ENCODE assay signal across 8 cellular contexts in genomic region chr17:44607836-44608690, GRCh38. TPM values are rescaled to one million over a fixed set of nuclear protein-coding genes. Genes with fewer than 3 reads are reported as not detected.
DNase-seq lines count a peak whose midpoint lies in the region; ATAC-seq, FAIRE-seq and TF ChIP-seq lines count a peak whose summit lies in the region.
"Had no signal": no experiment of that assay in that cellular context is flagged by ENCODE, and none has a peak within 500 bp of the region (broad histone marks: within the 10 kb centered on the region; RNA-seq: fewer than 3 reads in every experiment).

No MANE protein-coding gene starts in this region.

- H3K27me3 ChIP-seq in endothelial cell of umbilical vein (ENCODE audit: control insufficient read depth in 2 of 2, insufficient read depth in 2 of 2, low read length in 2 of 2) (no peaks in the 10 kb centered on the region), rectal smooth muscle tissue (ENCODE audit: control insufficient read depth, insufficient read depth, low read length) (no peaks in the 10 kb centered on the region), gastrocnemius medialis (peaks cover 0 to 6% (median 2%) of the 10 kb centered on the region in 3 donors)

- ATAC-seq in gastrocnemius medialis = no peak
- ATAC-seq: naive thymus-derived CD8-positive, alpha-beta T cell had no signal

- no peaks in the 10 kb centered on the region for H3K79me2 ChIP-seq in endothelial cell of umbilical vein (ENCODE audit: control insufficient read depth, insufficient read depth, low read length)

- H3K4me1 ChIP-seq in endothelial cell of umbilical vein (ENCODE audit: control insufficient read depth, extremely low read depth, insufficient read depth, low read length) (no peaks in the 10 kb centered on the region), rectal smooth muscle tissue (ENCODE audit: control insufficient read depth, insufficient read depth, low read length) (peaks cover 2% of the 10 kb centered on the region), gastrocnemius medialis (no peaks in the 10 kb centered on the region)

- intact Hi-C loops in endothelial cell of umbilical vein (cut with micrococcal nuclease) (no loop called here), gastrocnemius medialis (cut with DNase I; ENCODE audit: low total_unique reads) (no loop called here)

- H3K9me1 ChIP-seq in endothelial cell of umbilical vein (replicated peaks; ENCODE audit: control insufficient read depth, extremely low read depth, insufficient read depth, low read length) = no peaks in the 10 kb centered on the region

- dilution Hi-C loops in endothelial cell of umbilical vein (cut with MboI; ENCODE audit: extremely low pct_ligation_motif_present, low sequenced_read_pairs) = no loop called here

- TF ChIP-seq CTCF in endothelial cell of umbilical vein (IDR thresholded peaks at IDR 0.05; ENCODE audit: extremely low read depth in 1 of 2, insufficient read depth in 1 of 2, low read depth in 1 of 2, low read length in 2 of 2) (no peak), gastrocnemius medialis (IDR thresholded peaks at IDR 0.05 in 4 of 5, conservative IDR thresholded peaks at IDR 0.05 in 1 of 5) (no peak)

- no peak overlapping the region for H3K9ac ChIP-seq in endothelial cell of umbilical vein (replicated peaks; ENCODE audit: extremely low read depth, insufficient read depth, low read length)
- H3K9ac ChIP-seq in rectal smooth muscle tissue (ENCODE audit: low read length) = no peak overlapping the region

- H3K4me3 ChIP-seq in endothelial cell of umbilical vein (replicated peaks in 1 of 3; ENCODE audit: insufficient read depth in 1 of 3, low read depth in 1 of 3, low read length in 3 of 3) (no peak overlapping the region), rectal smooth muscle tissue (ENCODE audit: low read length) (no peak overlapping the region), gastrocnemius medialis (no peak overlapping the region)

- FAIRE-seq in endothelial cell of umbilical vein (lab: Jason Lieb, UNC) = no peak

- H4K20me1 ChIP-seq in endothelial cell of umbilical vein (replicated peaks; ENCODE audit: control insufficient read depth, extremely low read depth, insufficient read depth, low read length) = no peaks in the 10 kb centered on the region

- no peaks in the 10 kb centered on the region for H3K36me3 ChIP-seq in endothelial cell of umbilical vein (ENCODE audit: control insufficient read depth in 2 of 2, extremely low read depth in 1 of 2, insufficient read depth in 2 of 2, low read length in 2 of 2)
- H3K36me3 ChIP-seq in rectal smooth muscle tissue (ENCODE audit: control insufficient read depth, insufficient read depth, low read length) = no peaks in the 10 kb centered on the region
- no peaks in the 10 kb centered on the region for H3K36me3 ChIP-seq in gastrocnemius medialis

- H3K27ac ChIP-seq in endothelial cell of umbilical vein (ENCODE audit: insufficient read depth, low read depth, low read length) (no peak overlapping the region), rectal smooth muscle tissue (ENCODE audit: low read depth, low read length) (peak overlapping the region; percentile 14), gastrocnemius medialis (no peak overlapping the region)

- H3K9me3 ChIP-seq in endothelial cell of umbilical vein (replicated peaks; ENCODE audit: control insufficient read depth, insufficient read depth, low read length) = no peaks in the 10 kb centered on the region
- no peaks in the 10 kb centered on the region for H3K9me3 ChIP-seq in gastrocnemius medialis

- CTCF ChIA-PET in endothelial cell of umbilical vein (lab: Charles Lee) = interaction anchor here (0.6 to 3.4 kb wide), 5 partner anchors 12 to 74 kb away, joined by 3 to 18 read pairs (median 4); no protein-coding TSS in a partner anchor

- BruUV-seq in endothelial cell of umbilical vein (replicated peaks; lab: Mats Ljungman, UMichigan) = no TSS peak

- H3K4me2 ChIP-seq in endothelial cell of umbilical vein (ENCODE audit: insufficient read depth, low read length) = no peak overlapping the region

- no peak for TF ChIP-seq POLR2A in endothelial cell of umbilical vein (IDR thresholded peaks at IDR 0.05; ENCODE audit: low read depth, low read length)
- no peak for TF ChIP-seq POLR2A in gastrocnemius medialis (IDR thresholded peaks at IDR 0.05)

- peak; percentile 32 for DNase-seq in GM04504 (ENCODE audit: low read depth)
- DNase-seq in NCI-H345 (lab: John Stamatoyannopoulos, UW) = peak; percentile 77
- peak; percentile 39 for DNase-seq in endothelial cell of umbilical vein (ENCODE audit: low read depth, low spot score)
- DNase-seq in gastrocnemius medialis = no peak
- DNase-seq in RKO (ENCODE audit: low spot score) = no peak
- DNase-seq in stimulated activated CD4-positive, alpha-beta T cell treated with anti-CD3 and anti-CD28 coated beads, Interleukin-4, amount 100 ng/mL, for 24 hours = no peak

- POLR2A ChIA-PET in endothelial cell of umbilical vein (lab: Charles Lee) = no interaction called here

- H2AFZ ChIP-seq in endothelial cell of umbilical vein (ENCODE audit: low read depth, low read length) = no peak overlapping the region

- in situ Hi-C loops in gastrocnemius medialis (cut with MboI; ENCODE audit: low sequenced_read_pairs in 4 of 4) = no loop called here

TF ChIP-seq in endothelial cell of umbilical vein, 7 proteins besides CTCF, POLR2A, EP300 and RAD21:
- no peak for TF ChIP-seq JUN (IDR thresholded peaks at IDR 0.05; ENCODE audit: borderline replicate concordance, insufficient read depth, insufficient read length, low read depth)
- no peak for TF ChIP-seq MAX (IDR thresholded peaks at IDR 0.05; ENCODE audit: insufficient read depth, insufficient read length)
- no peak for TF ChIP-seq EZH2 (IDR thresholded peaks at IDR 0.05; ENCODE audit: borderline replicate concordance, low read depth, low read length, severe bottlenecking)
- TF ChIP-seq MYC (IDR thresholded peaks at IDR 0.05; ENCODE audit: low read depth, low read length) = no peak
- no peak for TF ChIP-seq POLR2AphosphoS5 (IDR thresholded peaks at IDR 0.05; ENCODE audit: insufficient read depth, low read depth, low read length)
- TF ChIP-seq FOS (IDR thresholded peaks at IDR 0.05; ENCODE audit: borderline replicate concordance, insufficient read depth, low read length) = no peak

RNA-seq across cellular contexts. Expression of gene MEIOC, which starts 48.2 kb away (rescaled TPM):
- 0.46 TPM in 1 of 2 replicates, not detected in the other for total RNA-seq in endothelial cell of umbilical vein
- 0.08 and 0.19 TPM in 2 replicates for polyA plus RNA-seq in endothelial cell of umbilical vein
- 0.11 and 0.19 TPM in 2 replicates for polyA plus RNA-seq in endothelial cell of umbilical vein (2011; cell fraction: cytosol; rRNA removed)
- polyA plus RNA-seq in endothelial cell of umbilical vein (2011; cell fraction: nucleus; rRNA removed) = 0.15 and 0.32 TPM in 2 replicates
- polyA plus RNA-seq in endothelial cell of umbilical vein (2012) = 0.40 and 0.78 TPM in 2 replicates
- polyA minus RNA-seq in endothelial cell of umbilical vein = 0.17 TPM in 1 of 2 replicates, not detected in the other
- not detected for polyA minus RNA-seq in endothelial cell of umbilical vein (2011; cell fraction: cytosol; rRNA and poly(A)+ RNA removed)
- 0.67 TPM in 1 of 2 replicates, not detected in the other for polyA minus RNA-seq in endothelial cell of umbilical vein (2011; cell fraction: nucleus; rRNA and poly(A)+ RNA removed)
- not detected for total RNA-seq in gastrocnemius medialis
- total RNA-seq: naive thymus-derived CD8-positive, alpha-beta T cell had no signal

RNA-seq across cellular contexts. Expression of gene FZD2, which starts 50.8 kb away (rescaled TPM):
- total RNA-seq in endothelial cell of umbilical vein (4.4 and 5.8 TPM in 2 replicates), gastrocnemius medialis (under 1 TPM in 3 of 4 donors, not detected in 1; 0.31 to 0.68 (median 0.58) TPM)
- 14.0 and 18.2 TPM in 2 replicates for polyA plus RNA-seq in endothelial cell of umbilical vein
- polyA plus RNA-seq in endothelial cell of umbilical vein (2011; cell fraction: cytosol; rRNA removed) = 4.5 and 6.0 TPM in 2 replicates
- 2.4 and 3.5 TPM in 2 replicates for polyA plus RNA-seq in endothelial cell of umbilical vein (2011; cell fraction: nucleus; rRNA removed)
- 3.1 and 4.9 TPM in 2 replicates for polyA plus RNA-seq in endothelial cell of umbilical vein (2012)
- polyA minus RNA-seq in endothelial cell of umbilical vein = 8.4 and 11.1 TPM in 2 replicates
- 17.3 TPM for polyA minus RNA-seq in endothelial cell of umbilical vein (2011; cell fraction: cytosol; rRNA and poly(A)+ RNA removed)
- 2.1 and 3.4 TPM in 2 replicates for polyA minus RNA-seq in endothelial cell of umbilical vein (2011; cell fraction: nucleus; rRNA and poly(A)+ RNA removed)

Comparison
In these comparisons a context has a peak if more than half of its experiments do, and no peak if none do; other contexts are left out.
1. DNase-seq: peak in GM04504 (single experiment), NCI-H345 (single experiment) and endothelial cell of umbilical vein (single experiment); none in gastrocnemius medialis (0 of 2), RKO (single experiment) and stimulated activated CD4-positive, alpha-beta T cell treated with anti-CD3 and anti-CD28 coated beads, Interleukin-4, amount 100 ng/mL, for 24 hours (single experiment).